ENCODE assay signal across 1 cellular context in the genomic region with DNA sequence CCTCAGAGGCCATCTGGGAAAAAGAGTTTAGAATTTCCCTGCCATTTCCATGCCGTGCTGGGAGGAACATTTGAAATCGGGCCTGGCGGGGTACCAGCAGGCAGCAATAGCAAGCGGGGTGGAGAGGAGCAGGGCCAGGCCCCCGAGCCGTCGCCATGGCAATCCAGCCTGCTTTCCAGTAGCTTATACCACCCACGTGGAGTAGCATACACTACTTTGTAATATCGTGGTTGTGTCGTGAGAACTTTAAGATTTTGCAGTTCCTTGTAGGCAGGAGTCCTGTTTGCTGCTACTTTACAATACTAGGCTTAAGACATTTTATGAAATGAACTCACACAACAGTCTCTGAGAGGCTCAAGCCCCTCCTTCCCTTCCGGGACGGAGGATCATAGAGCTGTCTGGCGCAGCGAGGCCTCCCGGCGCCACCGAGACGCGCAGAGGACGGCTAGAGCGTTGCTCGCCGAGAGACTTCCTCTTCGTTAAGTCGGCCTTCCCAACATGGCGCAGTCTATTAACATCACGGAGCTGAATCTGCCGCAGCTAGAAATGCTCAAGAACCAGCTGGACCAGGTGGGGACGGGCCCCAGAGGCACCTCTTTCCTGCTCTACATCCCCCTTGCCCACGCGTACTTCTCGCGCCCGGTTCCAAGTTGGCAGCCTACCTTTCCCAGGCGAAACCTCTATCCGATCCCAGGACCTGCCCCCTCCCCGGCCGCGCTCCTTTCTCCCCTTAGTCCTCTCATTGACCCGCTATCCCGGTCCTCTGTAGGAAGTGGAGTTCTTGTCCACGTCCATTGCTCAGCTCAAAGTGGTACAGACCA.
TF ChIP-seq lines count a peak whose summit lies in the region.

A gene (plus strand): TSS at position 473 of the 821 bp plus-strand sequence. CDS start 26 bp downstream, at position 499.

TF ChIP-seq in K562, 482 proteins besides CTCF, POLR2A, EP300 and RAD21 (continued from another document and continues in another):
- TF ChIP-seq, protein P1, sequence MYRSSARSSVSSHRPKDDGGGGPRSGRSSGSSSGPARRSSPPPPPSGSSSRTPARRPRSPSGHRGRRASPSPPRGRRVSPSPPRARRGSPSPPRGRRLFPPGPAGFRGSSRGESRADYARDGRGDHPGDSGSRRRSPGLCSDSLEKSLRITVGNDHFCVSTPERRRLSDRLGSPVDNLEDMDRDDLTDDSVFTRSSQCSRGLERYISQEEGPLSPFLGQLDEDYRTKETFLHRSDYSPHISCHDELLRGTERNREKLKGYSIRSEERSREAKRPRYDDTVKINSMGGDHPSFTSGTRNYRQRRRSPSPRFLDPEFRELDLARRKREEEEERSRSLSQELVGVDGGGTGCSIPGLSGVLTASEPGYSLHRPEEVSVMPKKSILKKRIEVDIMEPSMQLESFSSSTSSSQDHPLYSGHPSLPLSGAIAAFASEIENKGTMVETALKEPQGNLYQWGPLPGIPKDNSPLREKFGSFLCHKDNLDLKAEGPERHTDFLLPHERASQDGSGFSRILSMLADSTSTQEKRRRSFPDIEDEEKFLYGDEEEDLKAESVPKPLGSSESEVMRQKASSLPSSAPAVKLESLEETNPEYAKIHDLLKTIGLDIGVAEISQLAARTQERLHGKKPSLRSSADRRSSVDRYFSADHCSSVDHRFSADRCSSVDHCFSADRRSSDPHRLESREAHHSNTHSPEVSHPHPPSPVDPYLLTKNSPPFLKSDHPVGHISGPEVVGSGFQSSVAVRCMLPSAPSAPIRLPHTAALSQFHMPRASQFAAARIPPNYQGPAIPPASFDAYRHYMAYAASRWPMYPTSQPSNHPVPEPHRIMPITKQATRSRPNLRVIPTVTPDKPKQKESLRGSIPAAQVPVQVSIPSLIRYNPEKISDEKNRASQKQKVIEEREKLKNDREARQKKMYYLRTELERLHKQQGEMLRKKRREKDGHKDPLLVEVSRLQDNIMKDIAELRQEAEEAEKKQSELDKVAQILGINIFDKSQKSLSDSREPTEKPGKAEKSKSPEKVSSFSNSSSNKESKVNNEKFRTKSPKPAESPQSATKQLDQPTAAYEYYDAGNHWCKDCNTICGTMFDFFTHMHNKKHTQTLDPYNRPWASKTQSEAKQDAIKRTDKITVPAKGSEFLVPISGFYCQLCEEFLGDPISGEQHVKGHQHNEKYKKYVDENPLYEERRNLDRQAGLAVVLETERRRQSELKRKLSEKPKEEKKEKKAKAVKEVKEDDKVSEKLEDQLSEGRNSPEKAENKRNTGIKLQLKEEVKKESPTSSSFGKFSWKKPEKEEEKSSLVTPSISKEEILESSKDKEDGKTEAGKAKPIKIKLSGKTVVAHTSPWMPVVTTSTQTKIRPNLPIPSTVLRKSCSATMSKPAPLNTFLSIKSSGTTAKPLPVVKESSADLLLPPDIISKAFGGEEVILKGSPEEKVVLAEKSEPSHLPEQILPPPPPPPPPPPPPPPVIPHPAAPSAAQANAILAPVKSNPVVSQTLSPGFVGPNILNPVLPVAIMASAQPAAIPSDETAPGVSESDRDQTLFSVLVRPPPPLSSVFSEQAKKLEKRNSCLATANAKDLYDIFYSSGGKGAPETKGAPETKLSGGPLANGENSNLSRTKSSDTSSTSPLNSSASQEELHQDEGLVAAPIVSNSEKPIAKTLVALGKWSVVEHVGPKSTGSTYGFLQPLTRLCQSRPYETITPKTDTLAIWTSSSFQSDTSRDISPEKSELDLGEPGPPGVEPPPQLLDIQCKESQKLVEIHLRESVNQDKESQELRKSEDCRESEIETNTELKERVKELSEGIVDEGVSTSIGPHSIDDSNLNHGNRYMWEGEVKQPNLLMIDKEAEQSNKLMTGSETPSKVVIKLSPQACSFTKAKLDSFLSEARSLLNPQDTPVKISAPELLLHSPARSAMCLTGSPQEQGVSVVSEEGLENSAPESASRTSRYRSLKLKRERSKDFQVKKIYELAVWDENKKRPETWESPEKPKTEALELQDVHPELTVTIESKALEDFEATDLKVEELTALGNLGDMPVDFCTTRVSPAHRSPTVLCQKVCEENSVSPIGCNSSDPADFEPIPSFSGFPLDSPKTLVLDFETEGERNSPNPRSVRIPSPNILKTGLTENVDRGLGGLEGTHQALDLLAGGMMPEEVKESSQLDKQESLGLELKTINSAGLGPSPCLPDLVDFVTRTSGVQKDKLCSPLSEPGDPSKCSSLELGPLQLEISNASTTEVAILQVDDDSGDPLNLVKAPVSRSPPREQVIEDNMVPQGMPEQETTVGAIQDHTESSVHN (IDR thresholded peaks at IDR 0.05; ENCODE audit: borderline replicate concordance in 1 of 2, low read depth in 1 of 2), result no peak
- TF ChIP-seq ZBTB1 (CRISPR knock-in tag; IDR thresholded peaks at IDR 0.05; ENCODE audit: borderline replicate concordance, low read depth), result no peak
- no peak for TF ChIP-seq ZNF444 (CRISPR knock-in tag; IDR thresholded peaks at IDR 0.05)
- no peak for TF ChIP-seq SRSF1 (IDR thresholded peaks at IDR 0.05; ENCODE audit: low read depth, low read length)
- TF ChIP-seq, protein P2, sequence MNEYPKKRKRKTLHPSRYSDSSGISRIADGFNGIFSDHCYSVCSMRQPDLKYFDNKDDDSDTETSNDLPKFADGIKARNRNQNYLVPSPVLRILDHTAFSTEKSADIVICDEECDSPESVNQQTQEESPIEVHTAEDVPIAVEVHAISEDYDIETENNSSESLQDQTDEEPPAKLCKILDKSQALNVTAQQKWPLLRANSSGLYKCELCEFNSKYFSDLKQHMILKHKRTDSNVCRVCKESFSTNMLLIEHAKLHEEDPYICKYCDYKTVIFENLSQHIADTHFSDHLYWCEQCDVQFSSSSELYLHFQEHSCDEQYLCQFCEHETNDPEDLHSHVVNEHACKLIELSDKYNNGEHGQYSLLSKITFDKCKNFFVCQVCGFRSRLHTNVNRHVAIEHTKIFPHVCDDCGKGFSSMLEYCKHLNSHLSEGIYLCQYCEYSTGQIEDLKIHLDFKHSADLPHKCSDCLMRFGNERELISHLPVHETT (CRISPR knock-in tag; conservative IDR thresholded peaks at IDR 0.05 in 1 of 2, IDR thresholded peaks at IDR 0.05 in 1 of 2), result peak in 1 of 2 experiments; percentile 69; a peak in 1 of 4 replicates
- no peak for TF ChIP-seq ZSCAN29 (IDR thresholded peaks at IDR 0.05)
- peak in 1 of 2 experiments; percentile 66; a peak in 2 of 4 replicates for TF ChIP-seq CSDE1 (IDR thresholded peaks at IDR 0.05)
- peak; percentile 82 for TF ChIP-seq ZZZ3 (IDR thresholded peaks at IDR 0.05)
- no peak for TF ChIP-seq PPARD (CRISPR knock-in tag; IDR thresholded peaks at IDR 0.05)
- peak; percentile 67; the same call in 1 of the 2 replicates for TF ChIP-seq ZBED1 (IDR thresholded peaks at IDR 0.05)
- 0 out of 2 replicates have a peak, but pooled peaks have one; percentile 29 for TF ChIP-seq CBFB (CRISPR knock-in tag; IDR thresholded peaks at IDR 0.05)
- TF ChIP-seq, protein P3, sequence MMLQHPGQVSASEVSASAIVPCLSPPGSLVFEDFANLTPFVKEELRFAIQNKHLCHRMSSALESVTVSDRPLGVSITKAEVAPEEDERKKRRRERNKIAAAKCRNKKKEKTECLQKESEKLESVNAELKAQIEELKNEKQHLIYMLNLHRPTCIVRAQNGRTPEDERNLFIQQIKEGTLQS (IDR thresholded peaks at IDR 0.05), result no peak
- TF ChIP-seq, protein P3 (CRISPR knock-in tag; conservative IDR thresholded peaks at IDR 0.05), result no peak
- no peak; the same call in 1 of the 2 replicates for TF ChIP-seq ZBTB7A (IDR thresholded peaks at IDR 0.05; ENCODE audit: borderline replicate concordance, control insufficient read depth, low read depth, low read length)
- no peak for TF ChIP-seq BRD4 (IDR thresholded peaks at IDR 0.05)
- TF ChIP-seq CEBPB (tag; IDR thresholded peaks at IDR 0.05), result no peak
- TF ChIP-seq, protein P4, sequence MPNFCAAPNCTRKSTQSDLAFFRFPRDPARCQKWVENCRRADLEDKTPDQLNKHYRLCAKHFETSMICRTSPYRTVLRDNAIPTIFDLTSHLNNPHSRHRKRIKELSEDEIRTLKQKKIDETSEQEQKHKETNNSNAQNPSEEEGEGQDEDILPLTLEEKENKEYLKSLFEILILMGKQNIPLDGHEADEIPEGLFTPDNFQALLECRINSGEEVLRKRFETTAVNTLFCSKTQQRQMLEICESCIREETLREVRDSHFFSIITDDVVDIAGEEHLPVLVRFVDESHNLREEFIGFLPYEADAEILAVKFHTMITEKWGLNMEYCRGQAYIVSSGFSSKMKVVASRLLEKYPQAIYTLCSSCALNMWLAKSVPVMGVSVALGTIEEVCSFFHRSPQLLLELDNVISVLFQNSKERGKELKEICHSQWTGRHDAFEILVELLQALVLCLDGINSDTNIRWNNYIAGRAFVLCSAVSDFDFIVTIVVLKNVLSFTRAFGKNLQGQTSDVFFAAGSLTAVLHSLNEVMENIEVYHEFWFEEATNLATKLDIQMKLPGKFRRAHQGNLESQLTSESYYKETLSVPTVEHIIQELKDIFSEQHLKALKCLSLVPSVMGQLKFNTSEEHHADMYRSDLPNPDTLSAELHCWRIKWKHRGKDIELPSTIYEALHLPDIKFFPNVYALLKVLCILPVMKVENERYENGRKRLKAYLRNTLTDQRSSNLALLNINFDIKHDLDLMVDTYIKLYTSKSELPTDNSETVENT (CRISPR knock-in tag; IDR thresholded peaks at IDR 0.05), result peak; percentile 99
- TF ChIP-seq PML (IDR thresholded peaks at IDR 0.05; ENCODE audit: low read length), result 0 out of 2 replicates have a peak, but pooled peaks have one; percentile 55
- TF ChIP-seq, protein P5, sequence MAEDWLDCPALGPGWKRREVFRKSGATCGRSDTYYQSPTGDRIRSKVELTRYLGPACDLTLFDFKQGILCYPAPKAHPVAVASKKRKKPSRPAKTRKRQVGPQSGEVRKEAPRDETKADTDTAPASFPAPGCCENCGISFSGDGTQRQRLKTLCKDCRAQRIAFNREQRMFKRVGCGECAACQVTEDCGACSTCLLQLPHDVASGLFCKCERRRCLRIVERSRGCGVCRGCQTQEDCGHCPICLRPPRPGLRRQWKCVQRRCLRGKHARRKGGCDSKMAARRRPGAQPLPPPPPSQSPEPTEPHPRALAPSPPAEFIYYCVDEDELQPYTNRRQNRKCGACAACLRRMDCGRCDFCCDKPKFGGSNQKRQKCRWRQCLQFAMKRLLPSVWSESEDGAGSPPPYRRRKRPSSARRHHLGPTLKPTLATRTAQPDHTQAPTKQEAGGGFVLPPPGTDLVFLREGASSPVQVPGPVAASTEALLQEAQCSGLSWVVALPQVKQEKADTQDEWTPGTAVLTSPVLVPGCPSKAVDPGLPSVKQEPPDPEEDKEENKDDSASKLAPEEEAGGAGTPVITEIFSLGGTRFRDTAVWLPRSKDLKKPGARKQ (CRISPR knock-in tag; IDR thresholded peaks at IDR 0.05), result no peak
- TF ChIP-seq L3MBTL2 (IDR thresholded peaks at IDR 0.05), result peak; percentile 40; the same call in 1 of the 2 replicates
- TF ChIP-seq CEBPG (CRISPR knock-in tag; IDR thresholded peaks at IDR 0.05), result no peak
- TF ChIP-seq CEBPG (tag; conservative IDR thresholded peaks at IDR 0.05 in 1 of 2, IDR thresholded peaks at IDR 0.05 in 1 of 2), result no peak
- 0 out of 2 replicates have a peak, but pooled peaks have one; percentile 30 for TF ChIP-seq ZNF175 (CRISPR knock-in tag; IDR thresholded peaks at IDR 0.05; ENCODE audit: low read depth)
- 0 out of 2 replicates have a peak, but pooled peaks have one; percentile 28 for TF ChIP-seq SMARCA5 (IDR thresholded peaks at IDR 0.05)
- no peak for TF ChIP-seq PTBP1 (IDR thresholded peaks at IDR 0.05; ENCODE audit: low read depth, low read length)
- no peak for TF ChIP-seq TEAD4 (IDR thresholded peaks at IDR 0.05; ENCODE audit: low read length)
- no peak for TF ChIP-seq TEAD4 (CRISPR knock-in tag; IDR thresholded peaks at IDR 0.05; ENCODE audit: borderline replicate concordance)
- TF ChIP-seq, protein P6, sequence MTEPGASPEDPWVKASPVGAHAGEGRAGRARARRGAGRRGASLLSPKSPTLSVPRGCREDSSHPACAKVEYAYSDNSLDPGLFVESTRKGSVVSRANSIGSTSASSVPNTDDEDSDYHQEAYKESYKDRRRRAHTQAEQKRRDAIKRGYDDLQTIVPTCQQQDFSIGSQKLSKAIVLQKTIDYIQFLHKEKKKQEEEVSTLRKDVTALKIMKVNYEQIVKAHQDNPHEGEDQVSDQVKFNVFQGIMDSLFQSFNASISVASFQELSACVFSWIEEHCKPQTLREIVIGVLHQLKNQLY (CRISPR knock-in tag; conservative IDR thresholded peaks at IDR 0.05), result no peak
- peak; percentile 34; the same call in 1 of the 2 replicates for TF ChIP-seq GTF2F1 (IDR thresholded peaks at IDR 0.05; ENCODE audit: low read depth, low read length)
- peak; percentile 76; the same call in 1 of the 2 replicates for TF ChIP-seq MTA3 (IDR thresholded peaks at IDR 0.05; ENCODE audit: borderline replicate concordance)
- TF ChIP-seq, protein P7, sequence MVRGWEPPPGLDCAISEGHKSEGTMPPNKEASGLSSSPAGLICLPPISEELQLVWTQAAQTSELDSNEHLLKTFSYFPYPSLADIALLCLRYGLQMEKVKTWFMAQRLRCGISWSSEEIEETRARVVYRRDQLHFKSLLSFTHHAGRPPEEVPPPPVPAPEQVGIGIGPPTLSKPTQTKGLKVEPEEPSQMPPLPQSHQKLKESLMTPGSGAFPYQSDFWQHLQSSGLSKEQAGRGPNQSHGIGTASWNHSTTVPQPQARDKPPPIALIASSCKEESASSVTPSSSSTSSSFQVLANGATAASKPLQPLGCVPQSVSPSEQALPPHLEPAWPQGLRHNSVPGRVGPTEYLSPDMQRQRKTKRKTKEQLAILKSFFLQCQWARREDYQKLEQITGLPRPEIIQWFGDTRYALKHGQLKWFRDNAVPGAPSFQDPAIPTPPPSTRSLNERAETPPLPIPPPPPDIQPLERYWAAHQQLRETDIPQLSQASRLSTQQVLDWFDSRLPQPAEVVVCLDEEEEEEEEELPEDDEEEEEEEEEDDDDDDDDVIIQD (CRISPR knock-in tag; IDR thresholded peaks at IDR 0.05), result no peak
- TF ChIP-seq, protein P8, sequence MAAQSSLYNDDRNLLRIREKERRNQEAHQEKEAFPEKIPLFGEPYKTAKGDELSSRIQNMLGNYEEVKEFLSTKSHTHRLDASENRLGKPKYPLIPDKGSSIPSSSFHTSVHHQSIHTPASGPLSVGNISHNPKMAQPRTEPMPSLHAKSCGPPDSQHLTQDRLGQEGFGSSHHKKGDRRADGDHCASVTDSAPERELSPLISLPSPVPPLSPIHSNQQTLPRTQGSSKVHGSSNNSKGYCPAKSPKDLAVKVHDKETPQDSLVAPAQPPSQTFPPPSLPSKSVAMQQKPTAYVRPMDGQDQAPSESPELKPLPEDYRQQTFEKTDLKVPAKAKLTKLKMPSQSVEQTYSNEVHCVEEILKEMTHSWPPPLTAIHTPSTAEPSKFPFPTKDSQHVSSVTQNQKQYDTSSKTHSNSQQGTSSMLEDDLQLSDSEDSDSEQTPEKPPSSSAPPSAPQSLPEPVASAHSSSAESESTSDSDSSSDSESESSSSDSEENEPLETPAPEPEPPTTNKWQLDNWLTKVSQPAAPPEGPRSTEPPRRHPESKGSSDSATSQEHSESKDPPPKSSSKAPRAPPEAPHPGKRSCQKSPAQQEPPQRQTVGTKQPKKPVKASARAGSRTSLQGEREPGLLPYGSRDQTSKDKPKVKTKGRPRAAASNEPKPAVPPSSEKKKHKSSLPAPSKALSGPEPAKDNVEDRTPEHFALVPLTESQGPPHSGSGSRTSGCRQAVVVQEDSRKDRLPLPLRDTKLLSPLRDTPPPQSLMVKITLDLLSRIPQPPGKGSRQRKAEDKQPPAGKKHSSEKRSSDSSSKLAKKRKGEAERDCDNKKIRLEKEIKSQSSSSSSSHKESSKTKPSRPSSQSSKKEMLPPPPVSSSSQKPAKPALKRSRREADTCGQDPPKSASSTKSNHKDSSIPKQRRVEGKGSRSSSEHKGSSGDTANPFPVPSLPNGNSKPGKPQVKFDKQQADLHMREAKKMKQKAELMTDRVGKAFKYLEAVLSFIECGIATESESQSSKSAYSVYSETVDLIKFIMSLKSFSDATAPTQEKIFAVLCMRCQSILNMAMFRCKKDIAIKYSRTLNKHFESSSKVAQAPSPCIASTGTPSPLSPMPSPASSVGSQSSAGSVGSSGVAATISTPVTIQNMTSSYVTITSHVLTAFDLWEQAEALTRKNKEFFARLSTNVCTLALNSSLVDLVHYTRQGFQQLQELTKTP (IDR thresholded peaks at IDR 0.05; ENCODE audit: low read depth in 1 of 2, partially characterized antibody in 2 of 2), result peak in 1 of 2 experiments; percentile 37
